Comparison of ENCODE assay signal across 22 cellular contexts in genomic region chr3:139473155-139473771, GRCh38. TPM values are rescaled to one million over a fixed set of nuclear protein-coding genes. Genes with fewer than 3 reads are reported as not detected.
DNase-seq lines count a peak whose midpoint lies in the region; ATAC-seq, FAIRE-seq and TF ChIP-seq lines count a peak whose summit lies in the region.
"Had no signal": no experiment of that assay in that cellular context is flagged by ENCODE, and none has a peak within 500 bp of the region (broad histone marks: within the 10 kb centered on the region; RNA-seq: fewer than 3 reads in every experiment).

No MANE protein-coding gene starts in this region.

- peak; percentile 27 for ATAC-seq in left lobe of liver
- ATAC-seq: activated naive CD8-positive, alpha-beta T cell treated with anti-CD3 and anti-CD28 coated beads, Interleukin-2, amount 50 U/mL, for 24 hours; activated T-cell treated with anti-CD3 and anti-CD28 coated beads, Interleukin-2, amount 50 U/mL, for 72 hours had no signal

- H3K27me3 ChIP-seq in KMS-11 (ENCODE audit: insufficient read depth, low read depth) (no peaks in the 10 kb centered on the region), bronchial epithelial cell (ENCODE audit: control insufficient read depth, insufficient read depth, low read length) (peaks cover 2% of the 10 kb centered on the region)

- H3K36me3 ChIP-seq in KMS-11 (ENCODE audit: insufficient read depth): no peaks in the 10 kb centered on the region
- no peaks in the 10 kb centered on the region for H3K36me3 ChIP-seq in bronchial epithelial cell (ENCODE audit: control insufficient read depth, insufficient read depth, low read length)

- no peaks in the 10 kb centered on the region for H3K27me3 Mint-ChIP-seq in activated T-cell treated with anti-CD3 and anti-CD28 coated beads, Interleukin-2, amount 50 U/mL, for 24 hours
- H3K27me3 Mint-ChIP-seq: activated CD4-positive, alpha-beta memory T cell treated with anti-CD3 and anti-CD28 coated beads for 36 hours; activated naive CD8-positive, alpha-beta T cell treated with anti-CD3 and anti-CD28 coated beads, Interleukin-2, amount 50 U/mL, for 24 hours; stimulated activated naive CD8-positive, alpha-beta T cell treated with anti-CD3 and anti-CD28 coated beads, Interleukin-15, Interleukin-2, amounts not matched to agents 100 ng/mL and 50 ng/mL, for 24 hours had no signal

- no peaks in the 10 kb centered on the region for H3K9me3 Mint-ChIP-seq in activated T-cell treated with anti-CD3 and anti-CD28 coated beads, Interleukin-2, amount 50 U/mL, for 24 hours
- H3K9me3 Mint-ChIP-seq: activated CD4-positive, alpha-beta memory T cell treated with anti-CD3 and anti-CD28 coated beads for 36 hours; activated naive CD8-positive, alpha-beta T cell treated with anti-CD3 and anti-CD28 coated beads, Interleukin-2, amount 50 U/mL, for 24 hours; activated T-cell treated with anti-CD3 and anti-CD28 coated beads, Interleukin-2, amount 50 U/mL, for 72 hours; CD4-positive, alpha-beta memory T cell; stimulated activated naive CD8-positive, alpha-beta T cell treated with anti-CD3 and anti-CD28 coated beads, Interleukin-15, Interleukin-2, amounts not matched to agents 100 ng/mL and 50 ng/mL, for 24 hours had no signal

- DNase-seq in Caki2 (ENCODE audit: low read depth) (peak; percentile 59), bronchial epithelial cell (ENCODE audit: low read depth) (peak; percentile 32), left lobe of liver (ENCODE audit: low spot score) (no peak), NCI-H82 treated with DMSO at 0.1 percent for 48 hours (lab: John Stamatoyannopoulos, UW; ENCODE audit: unreplicated experiment) (no peak), NCI-H146 treated with DMSO at 0.1 percent for 48 hours (lab: John Stamatoyannopoulos, UW; ENCODE audit: unreplicated experiment) (no peak)
- no peak for DNase-seq in stimulated activated CD4-positive, alpha-beta T cell treated with anti-CD3 and anti-CD28 coated beads, Interleukin-4, amount 100 ng/mL, for 4 hours
- no peak for DNase-seq in activated T-cell treated with anti-CD3 and anti-CD28 coated beads, Interleukin-2, amount 50 U/mL, for 24 hours
- DNase-seq: activated CD4-positive, alpha-beta memory T cell treated with anti-CD3 and anti-CD28 coated beads for 36 hours; activated naive CD8-positive, alpha-beta T cell treated with anti-CD3 and anti-CD28 coated beads, Interleukin-2, amount 50 U/mL, for 24 hours; activated T-cell treated with anti-CD3 and anti-CD28 coated beads, Interleukin-2, amount 50 U/mL, for 72 hours; CD4-positive, alpha-beta memory T cell; glutamatergic neuron; IMR-90; NCI-H1417 treated with DMSO at 0.1 percent for 48 hours; NCI-H226 had no signal

- no peak for TF ChIP-seq CTCF in KMS-11 (conservative IDR thresholded peaks at IDR 0.05; ENCODE audit: low read depth, low read length)
- TF ChIP-seq CTCF in bronchial epithelial cell (IDR thresholded peaks at IDR 0.05; ENCODE audit: insufficient read depth, low read length, severe bottlenecking): no peak

- no peak overlapping the region for H3K27ac ChIP-seq in KMS-11
- H3K27ac ChIP-seq: skin epidermis had no signal

- no peak overlapping the region for H3K27ac Mint-ChIP-seq in activated T-cell treated with anti-CD3 and anti-CD28 coated beads, Interleukin-2, amount 50 U/mL, for 24 hours
- H3K27ac Mint-ChIP-seq: activated CD4-positive, alpha-beta memory T cell treated with anti-CD3 and anti-CD28 coated beads for 36 hours; activated naive CD8-positive, alpha-beta T cell treated with anti-CD3 and anti-CD28 coated beads, Interleukin-2, amount 50 U/mL, for 24 hours; activated T-cell treated with anti-CD3 and anti-CD28 coated beads, Interleukin-2, amount 50 U/mL, for 72 hours; CD4-positive, alpha-beta memory T cell; stimulated activated naive CD8-positive, alpha-beta T cell treated with anti-CD3 and anti-CD28 coated beads, Interleukin-15, Interleukin-2, amounts not matched to agents 100 ng/mL and 50 ng/mL, for 24 hours had no signal

- no peak overlapping the region for H3K9ac ChIP-seq in KMS-11

- peaks cover 31% of the 10 kb centered on the region for H3K4me1 ChIP-seq in KMS-11 (ENCODE audit: low read depth, poor library complexity, severe bottlenecking)

- FAIRE-seq in bronchial epithelial cell (lab: Jason Lieb, UNC): peak; percentile 94
- FAIRE-seq: G401.6 had no signal

- no peaks in the 10 kb centered on the region for H4K20me1 ChIP-seq in KMS-11 (ENCODE audit: insufficient read depth)

- no peak overlapping the region for H2AFZ ChIP-seq in KMS-11 (ENCODE audit: low read depth)

- H3K4me3 ChIP-seq in KMS-11 (IDR thresholded peaks at IDR 0.05; ENCODE audit: insufficient read depth, low read depth, low read length) (no peak overlapping the region), bronchial epithelial cell (ENCODE audit: low read depth, low read length) (no peak overlapping the region)
- H3K4me3 ChIP-seq: skin epidermis had no signal

- H3K79me2 ChIP-seq in KMS-11 (ENCODE audit: insufficient read depth, low read depth): no peaks in the 10 kb centered on the region

- H3K4me2 ChIP-seq in KMS-11: peak overlapping the region; percentile 7; the same call in 1 of the 2 replicates

- no peak overlapping the region for H3K4me3 Mint-ChIP-seq in activated T-cell treated with anti-CD3 and anti-CD28 coated beads, Interleukin-2, amount 50 U/mL, for 24 hours
- H3K4me3 Mint-ChIP-seq: activated CD4-positive, alpha-beta memory T cell treated with anti-CD3 and anti-CD28 coated beads for 36 hours; activated naive CD8-positive, alpha-beta T cell treated with anti-CD3 and anti-CD28 coated beads, Interleukin-2, amount 50 U/mL, for 24 hours; activated T-cell treated with anti-CD3 and anti-CD28 coated beads, Interleukin-2, amount 50 U/mL, for 72 hours; CD4-positive, alpha-beta memory T cell; stimulated activated naive CD8-positive, alpha-beta T cell treated with anti-CD3 and anti-CD28 coated beads, Interleukin-15, Interleukin-2, amounts not matched to agents 100 ng/mL and 50 ng/mL, for 24 hours had no signal

- no peaks in the 10 kb centered on the region for H3K36me3 Mint-ChIP-seq in activated T-cell treated with anti-CD3 and anti-CD28 coated beads, Interleukin-2, amount 50 U/mL, for 24 hours (ENCODE audit: low read depth)
- H3K36me3 Mint-ChIP-seq: activated CD4-positive, alpha-beta memory T cell treated with anti-CD3 and anti-CD28 coated beads for 36 hours; CD4-positive, alpha-beta memory T cell had no signal

- in situ Hi-C loops in Caki2 (cut with HindIII; ENCODE audit: low pct_unique_long_range_greater_than_20kb, low sequenced_read_pairs): no loop called here

- no peaks in the 10 kb centered on the region for H3K4me1 Mint-ChIP-seq in activated T-cell treated with anti-CD3 and anti-CD28 coated beads, Interleukin-2, amount 50 U/mL, for 24 hours (ENCODE audit: low read depth)
- H3K4me1 Mint-ChIP-seq: activated naive CD8-positive, alpha-beta T cell treated with anti-CD3 and anti-CD28 coated beads, Interleukin-2, amount 50 U/mL, for 24 hours; CD4-positive, alpha-beta memory T cell had no signal

RNA-seq across cellular contexts. Expression of gene RBP2, which starts 3.1 kb away (rescaled TPM):
- not detected in 2 replicates for total RNA-seq in Caki2 (2014; rRNA removed; shearing (Covaris generic); ENCODE audit: low replicate concordance)
- total RNA-seq in bronchial epithelial cell: not detected in 2 replicates
- not detected for total RNA-seq in left lobe of liver
- total RNA-seq: activated CD4-positive, alpha-beta memory T cell treated with anti-CD3 and anti-CD28 coated beads for 36 hours; activated T-cell treated with anti-CD3 and anti-CD28 coated beads, Interleukin-2, amount 50 U/mL, for 72 hours; cardiac septum; CD4-positive, alpha-beta memory T cell; IMR-90; omental fat pad; ureter had no signal

Comparison
In these comparisons a context has a peak if more than half of its experiments do, and no peak if none do; other contexts are left out.
1. DNase-seq: peak in Caki2 (single experiment) and bronchial epithelial cell (single experiment); none in left lobe of liver (single experiment), NCI-H82 treated with DMSO at 0.1 percent for 48 hours (single experiment), NCI-H146 treated with DMSO at 0.1 percent for 48 hours (single experiment), stimulated activated CD4-positive, alpha-beta T cell treated with anti-CD3 and anti-CD28 coated beads, Interleukin-4, amount 100 ng/mL, for 4 hours (0 of 2) and activated T-cell treated with anti-CD3 and anti-CD28 coated beads, Interleukin-2, amount 50 U/mL, for 24 hours (single experiment).